18 cellular contexts compared by ENCODE assay signal in the genomic region with DNA sequence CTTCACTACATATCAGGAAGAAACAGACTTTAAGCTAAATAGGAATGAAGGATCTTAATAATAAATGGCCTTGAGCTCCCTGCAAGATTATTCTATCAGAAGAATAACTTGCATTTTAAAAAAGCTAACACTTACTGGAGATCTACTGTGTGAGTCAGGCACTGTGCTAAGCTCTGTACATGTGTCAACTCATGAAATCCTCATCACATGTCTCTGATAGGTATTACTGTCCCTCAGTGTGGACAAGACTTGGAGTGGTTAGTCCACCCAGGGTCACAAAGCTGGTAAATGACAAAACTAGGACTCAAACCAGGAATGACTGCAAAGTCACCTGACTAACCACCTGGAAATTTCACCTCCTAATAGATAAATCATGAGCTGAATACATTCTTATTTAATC. TPM values are rescaled to one million over a fixed set of nuclear protein-coding genes. Genes with fewer than 3 reads are reported as not detected.
DNase-seq lines count a peak whose midpoint lies in the region; ATAC-seq and TF ChIP-seq lines count a peak whose summit lies in the region.
"Had no signal": no experiment of that assay in that cellular context is flagged by ENCODE, and none has a peak within 500 bp of the region (broad histone marks: within the 10 kb centered on the region; RNA-seq: fewer than 3 reads in every experiment).

No MANE protein-coding gene starts in this region.

- H4K91ac ChIP-seq in mesenchymal stem cell (ENCODE audit: low read length): no peak overlapping the region

- H3K4me3 ChIP-seq in epithelial cell of esophagus (ENCODE audit: low read length): no peak overlapping the region
- H3K4me3 ChIP-seq in mesenchymal stem cell (ENCODE audit: insufficient read depth in 1 of 2, low read depth in 1 of 2, low read length in 2 of 2): no peak overlapping the region
- H3K4me3 ChIP-seq: BLaER1 treated with 17β-estradiol and CSF1 and Interleukin-3, amounts not matched to agents 10 nM and 100 nM; K562 had no signal

- peaks cover 9% of the 10 kb centered on the region for H3K79me1 ChIP-seq in mesenchymal stem cell (replicated peaks; ENCODE audit: low read length, poor library complexity, severe bottlenecking)

- ATAC-seq in HG02970 (IDR thresholded peaks at IDR 0.05; ENCODE audit: low FRiP score, unreplicated experiment): no peak
- ATAC-seq: K562 had no signal

- peaks cover 6% of the 10 kb centered on the region for H3K36me3 Mint-ChIP-seq in activated naive CD8-positive, alpha-beta T cell
- peaks cover 20% of the 10 kb centered on the region for H3K36me3 Mint-ChIP-seq in activated naive CD8-positive, alpha-beta T cell treated with anti-CD3 and anti-CD28 coated beads for 36 hours
- peaks cover 77% of the 10 kb centered on the region for H3K36me3 Mint-ChIP-seq in activated T-helper 2 cell treated with anti-CD3 and anti-CD28 coated beads, Interferon-gamma antibody, Interleukin-2, Interleukin-4, amounts not matched to agents 10 μg/mL and 5 μg/mL and 100 μg/mL, durations not matched to agents 14 hours and 24 hours and 36 hours (ENCODE audit: low read depth)

- no peak overlapping the region for H3K4me2 ChIP-seq in mesenchymal stem cell (ENCODE audit: low read length, poor library complexity, severe bottlenecking)
- H3K4me2 ChIP-seq: BLaER1 treated with 17β-estradiol and CSF1 and Interleukin-3, amounts not matched to agents 10 nM and 100 nM had no signal

- peak overlapping the region; percentile 29 for H3K9ac ChIP-seq in mesenchymal stem cell (ENCODE audit: low read length)
- H3K9ac ChIP-seq: BLaER1 treated with 17β-estradiol and CSF1 and Interleukin-3, amounts not matched to agents 10 nM and 100 nM had no signal

- H3K9me3 Mint-ChIP-seq in activated naive CD8-positive, alpha-beta T cell (ENCODE audit: low read depth): no peaks in the 10 kb centered on the region
- no peaks in the 10 kb centered on the region for H3K9me3 Mint-ChIP-seq in activated naive CD8-positive, alpha-beta T cell treated with anti-CD3 and anti-CD28 coated beads for 36 hours
- H3K9me3 Mint-ChIP-seq in activated T-helper 2 cell treated with anti-CD3 and anti-CD28 coated beads, Interferon-gamma antibody, Interleukin-2, Interleukin-4, amounts not matched to agents 10 μg/mL and 5 μg/mL and 100 μg/mL, durations not matched to agents 14 hours and 24 hours and 36 hours: no peaks in the 10 kb centered on the region
- H3K9me3 Mint-ChIP-seq: CD8-positive, alpha-beta memory T cell; H9 had no signal

- no peak overlapping the region for H2BK120ac ChIP-seq in mesenchymal stem cell (ENCODE audit: low read depth, low read length)

- H2AFZ ChIP-seq in mesenchymal stem cell (ENCODE audit: low read depth, low read length): no peak overlapping the region

- H3K27me3 Mint-ChIP-seq in activated naive CD8-positive, alpha-beta T cell: no peaks in the 10 kb centered on the region
- H3K27me3 Mint-ChIP-seq in activated naive CD8-positive, alpha-beta T cell treated with anti-CD3 and anti-CD28 coated beads for 36 hours: no peaks in the 10 kb centered on the region
- no peaks in the 10 kb centered on the region for H3K27me3 Mint-ChIP-seq in activated T-helper 2 cell treated with anti-CD3 and anti-CD28 coated beads, Interferon-gamma antibody, Interleukin-2, Interleukin-4, amounts not matched to agents 10 μg/mL and 5 μg/mL and 100 μg/mL, durations not matched to agents 14 hours and 24 hours and 36 hours (ENCODE audit: low read depth)
- H3K27me3 Mint-ChIP-seq: B cell; CD8-positive, alpha-beta memory T cell had no signal

- no peak overlapping the region for H2AK5ac ChIP-seq in mesenchymal stem cell (ENCODE audit: low read length, severe bottlenecking)

- H3K18ac ChIP-seq in mesenchymal stem cell (ENCODE audit: low read depth in 1 of 2, low read length in 2 of 2): no peak overlapping the region

- H2BK12ac ChIP-seq in mesenchymal stem cell (ENCODE audit: low read length in 2 of 2): no peak overlapping the region

- DNase-seq in activated naive CD8-positive, alpha-beta T cell treated with anti-CD3 and anti-CD28 coated beads for 36 hours: no peak
- peak; percentile 11 for DNase-seq in epithelial cell of esophagus (ENCODE audit: low read depth)
- no peak for DNase-seq in mesenchymal stem cell
- no peak for DNase-seq in NCI-H2227 treated with DMSO at 0.1 percent for 48 hours (lab: John Stamatoyannopoulos, UW)
- no peak for DNase-seq in activated T-helper 2 cell treated with anti-CD3 and anti-CD28 coated beads, Interferon-gamma antibody, Interleukin-2, Interleukin-4, amounts not matched to agents 10 μg/mL and 5 μg/mL and 100 μg/mL, durations not matched to agents 14 hours and 24 hours and 36 hours (ENCODE audit: low spot score)
- DNase-seq: 8988T; CD8-positive, alpha-beta memory T cell; COR-L47; DMS153; DMS79 treated with DMSO at 0.1 percent for 48 hours; GF-D8; H9 had no signal

- no peak for TF ChIP-seq CTCF in epithelial cell of esophagus (IDR thresholded peaks at IDR 0.05; ENCODE audit: insufficient read depth, low read depth, low read length, missing control alignments)

- H2BK5ac ChIP-seq in mesenchymal stem cell (ENCODE audit: low read depth, low read length, poor library complexity, severe bottlenecking): no peak overlapping the region

- no peak overlapping the region for H4K8ac ChIP-seq in mesenchymal stem cell (ENCODE audit: low read length)

- H3K27ac Mint-ChIP-seq in activated naive CD8-positive, alpha-beta T cell: peak overlapping the region; percentile 17
- no peak overlapping the region for H3K27ac Mint-ChIP-seq in activated naive CD8-positive, alpha-beta T cell treated with anti-CD3 and anti-CD28 coated beads for 36 hours
- H3K27ac Mint-ChIP-seq in activated T-helper 2 cell treated with anti-CD3 and anti-CD28 coated beads, Interferon-gamma antibody, Interleukin-2, Interleukin-4, amounts not matched to agents 10 μg/mL and 5 μg/mL and 100 μg/mL, durations not matched to agents 14 hours and 24 hours and 36 hours: no peak overlapping the region
- H3K27ac Mint-ChIP-seq: B cell, H9 had no signal

- H3K4ac ChIP-seq in mesenchymal stem cell (ENCODE audit: low read depth in 1 of 2, low read length in 2 of 2): no peak overlapping the region

- H3K14ac ChIP-seq in mesenchymal stem cell (ENCODE audit: low read length in 2 of 2): no peak overlapping the region

- no peaks in the 10 kb centered on the region for H3K9me3 ChIP-seq in mesenchymal stem cell (ENCODE audit: control insufficient read depth, low read length)
- H3K9me3 ChIP-seq: BLaER1 treated with 17β-estradiol and CSF1 and Interleukin-3, amounts not matched to agents 10 nM and 100 nM had no signal

- intact Hi-C loops in activated T-helper 2 cell treated with anti-CD3 and anti-CD28 coated beads, Interferon-gamma antibody, Interleukin-2, Interleukin-4, amounts not matched to agents 10 μg/mL and 5 μg/mL and 100 μg/mL, durations not matched to agents 14 hours and 24 hours and 36 hours (cut with micrococcal nuclease): no loop called here

- peaks cover 15 to 85% of the 10 kb centered on the region in 2 experiments for H3K36me3 ChIP-seq in mesenchymal stem cell (ENCODE audit: control insufficient read depth in 1 of 2, insufficient read depth in 2 of 2, low read depth in 1 of 2, low read length in 2 of 2)

- no peak overlapping the region for H3K4me3 Mint-ChIP-seq in activated naive CD8-positive, alpha-beta T cell
- no peak overlapping the region for H3K4me3 Mint-ChIP-seq in activated naive CD8-positive, alpha-beta T cell treated with anti-CD3 and anti-CD28 coated beads for 36 hours
- no peak overlapping the region for H3K4me3 Mint-ChIP-seq in activated T-helper 2 cell treated with anti-CD3 and anti-CD28 coated beads, Interferon-gamma antibody, Interleukin-2, Interleukin-4, amounts not matched to agents 10 μg/mL and 5 μg/mL and 100 μg/mL, durations not matched to agents 14 hours and 24 hours and 36 hours (ENCODE audit: low read depth)
- H3K4me3 Mint-ChIP-seq: B cell; CD8-positive, alpha-beta memory T cell; H9 had no signal

- H3K23ac ChIP-seq in mesenchymal stem cell (ENCODE audit: low read length in 2 of 2): no peak overlapping the region

- H3K27me3 ChIP-seq in mesenchymal stem cell (ENCODE audit: control insufficient read depth in 1 of 2, insufficient read depth in 1 of 2, low read length in 2 of 2): no peaks in the 10 kb centered on the region
- H3K27me3 ChIP-seq: BLaER1 treated with 17β-estradiol and CSF1 and Interleukin-3, amounts not matched to agents 10 nM and 100 nM had no signal

- peaks cover 3% of the 10 kb centered on the region for H3K4me1 ChIP-seq in mesenchymal stem cell (ENCODE audit: control insufficient read depth, insufficient read depth, low read depth, low read length)

- no peak overlapping the region for H2BK15ac ChIP-seq in mesenchymal stem cell (ENCODE audit: low read depth, poor library complexity, severe bottlenecking)

- no peak overlapping the region for H3K27ac ChIP-seq in mesenchymal stem cell (ENCODE audit: low read length, poor library complexity, severe bottlenecking)
- H3K27ac ChIP-seq: BLaER1 treated with 17β-estradiol and CSF1 and Interleukin-3, amounts not matched to agents 10 nM and 100 nM; HL-60 had no signal

- H3K4me1 Mint-ChIP-seq in activated naive CD8-positive, alpha-beta T cell (ENCODE audit: low read depth): peaks cover 13% of the 10 kb centered on the region
- H3K4me1 Mint-ChIP-seq in activated naive CD8-positive, alpha-beta T cell treated with anti-CD3 and anti-CD28 coated beads for 36 hours: peaks cover 21% of the 10 kb centered on the region
- peaks cover 10% of the 10 kb centered on the region for H3K4me1 Mint-ChIP-seq in activated T-helper 2 cell treated with anti-CD3 and anti-CD28 coated beads, Interferon-gamma antibody, Interleukin-2, Interleukin-4, amounts not matched to agents 10 μg/mL and 5 μg/mL and 100 μg/mL, durations not matched to agents 14 hours and 24 hours and 36 hours (ENCODE audit: low read depth)

RNA-seq across cellular contexts. Expression of a gene that starts 57.1 kb away (rescaled TPM):
- 1 to 10 TPM; 3.5 to 4.3 TPM for total RNA-seq in activated naive CD8-positive, alpha-beta T cell treated with anti-CD3 and anti-CD28 coated beads for 36 hours
- polyA plus RNA-seq in mesenchymal stem cell (2013, experiment 1 of 2): 7.2 TPM
- 7.2 TPM for polyA plus RNA-seq in mesenchymal stem cell (2013, experiment 2 of 2)
- total RNA-seq in activated T-helper 2 cell treated with anti-CD3 and anti-CD28 coated beads, Interferon-gamma antibody, Interleukin-2, Interleukin-4, amounts not matched to agents 10 μg/mL and 5 μg/mL and 100 μg/mL, durations not matched to agents 14 hours and 24 hours and 36 hours: 10.3 and 12.0 TPM in 2 replicates
